In genomic region chr13:113029487-113030258, GRCh38 we compare ENCODE assay signal across 8 cellular contexts.
A peak's percentile ranks its signal among the peaks of the same experiment; 100 is the strongest.
DNase-seq lines count a peak whose midpoint lies in the region; ATAC-seq and TF ChIP-seq lines count a peak whose summit lies in the region.

No MANE protein-coding gene starts in this region.

- intact Hi-C loops in PC-3 (cut with micrococcal nuclease) = loop anchor here (1.0 to 10.0 kb wide), 2 partner anchors 87 to 185 kb away; no protein-coding TSS in a partner anchor

- no peak overlapping the region for H3K9ac ChIP-seq in PC-3 (ENCODE audit: low read length)

- no peaks in the 10 kb centered on the region for H4K20me1 ChIP-seq in PC-3 (ENCODE audit: low read length)

- H2AFZ ChIP-seq in PC-3 (ENCODE audit: low read length) = no peak overlapping the region

- no peak overlapping the region for H3K4me2 ChIP-seq in PC-3 (ENCODE audit: low read length)

- H3K79me2 ChIP-seq in PC-3 (ENCODE audit: low read length) = no peaks in the 10 kb centered on the region

- no peaks in the 10 kb centered on the region for H3K9me3 ChIP-seq in PC-3 (ENCODE audit: low read length)

- peak; percentile 55 for DNase-seq in NCI-H345 (lab: John Stamatoyannopoulos, UW)
- no peak for DNase-seq in NCI-H345 treated with DMSO at 0.1 percent for 48 hours (lab: John Stamatoyannopoulos, UW; ENCODE audit: unreplicated experiment)
- peak; percentile 46 for DNase-seq in PC-3
- DNase-seq in activated gamma-delta T cell treated with anti-CD3 and anti-CD28 coated beads, Interleukin-2, amount 50 U/mL, for 16 hours (ENCODE audit: low read depth) = peak; percentile 17
- peak; percentile 61 for DNase-seq in hepatic stellate cell (ENCODE audit: low spot score)
- DNase-seq in stimulated activated CD4-positive, alpha-beta T cell treated with anti-CD3 and anti-CD28 coated beads, Interleukin-4, amount 100 ng/mL, for 1 hour = peak; percentile 58
- no peak for DNase-seq in NCI-H2029 treated with DMSO at 0.1 percent for 48 hours (lab: John Stamatoyannopoulos, UW)

- H3K27ac ChIP-seq in PC-3 (ENCODE audit: low read length) = no peak overlapping the region

- no peaks in the 10 kb centered on the region for H3K4me1 ChIP-seq in PC-3 (ENCODE audit: insufficient read depth, low read length)

- H3K27me3 ChIP-seq in PC-3 (ENCODE audit: low read length) = no peaks in the 10 kb centered on the region

- H3K36me3 ChIP-seq in PC-3 (ENCODE audit: low read depth, low read length) = no peaks in the 10 kb centered on the region

- TF ChIP-seq CTCF in PC-3 (conservative IDR thresholded peaks at IDR 0.05; ENCODE audit: low read depth, low read length) = peak; percentile 86

- no peak for ATAC-seq in PC-3
- ATAC-seq in HG02678 (IDR thresholded peaks at IDR 0.05; ENCODE audit: unreplicated experiment) = no peak

- CTCF ChIA-PET in PC-3 (lab: Charles Lee) = interaction anchor here (0.7 to 1.0 kb wide), 2 partner anchors 11 to 87 kb away, joined by 3 read pairs; no protein-coding TSS in a partner anchor

- H3K4me3 ChIP-seq in PC-3 (ENCODE audit: low read length) = no peak overlapping the region

- POLR2A ChIA-PET in PC-3 (lab: Charles Lee; ENCODE audit: unreplicated experiment) = no interaction called here

- BruUV-seq in PC-3 (replicated peaks; lab: Mats Ljungman, UMichigan) = no TSS peak

- no peaks in the 10 kb centered on the region for H3K9me2 ChIP-seq in PC-3 (replicated peaks; ENCODE audit: low read length)

- no peaks in the 10 kb centered on the region for H3F3A ChIP-seq in PC-3 (ENCODE audit: low read length, unreplicated experiment)

Comparison
In these comparisons a context has a peak if more than half of its experiments do, and no peak if none do; other contexts are left out.
1. DNase-seq: peak in NCI-H345 (single experiment), PC-3 (single experiment), activated gamma-delta T cell treated with anti-CD3 and anti-CD28 coated beads, Interleukin-2, amount 50 U/mL, for 16 hours (single experiment), hepatic stellate cell (single experiment) and stimulated activated CD4-positive, alpha-beta T cell treated with anti-CD3 and anti-CD28 coated beads, Interleukin-4, amount 100 ng/mL, for 1 hour (single experiment); none in NCI-H345 treated with DMSO at 0.1 percent for 48 hours (single experiment) and NCI-H2029 treated with DMSO at 0.1 percent for 48 hours (single experiment).